In the genomic region with DNA sequence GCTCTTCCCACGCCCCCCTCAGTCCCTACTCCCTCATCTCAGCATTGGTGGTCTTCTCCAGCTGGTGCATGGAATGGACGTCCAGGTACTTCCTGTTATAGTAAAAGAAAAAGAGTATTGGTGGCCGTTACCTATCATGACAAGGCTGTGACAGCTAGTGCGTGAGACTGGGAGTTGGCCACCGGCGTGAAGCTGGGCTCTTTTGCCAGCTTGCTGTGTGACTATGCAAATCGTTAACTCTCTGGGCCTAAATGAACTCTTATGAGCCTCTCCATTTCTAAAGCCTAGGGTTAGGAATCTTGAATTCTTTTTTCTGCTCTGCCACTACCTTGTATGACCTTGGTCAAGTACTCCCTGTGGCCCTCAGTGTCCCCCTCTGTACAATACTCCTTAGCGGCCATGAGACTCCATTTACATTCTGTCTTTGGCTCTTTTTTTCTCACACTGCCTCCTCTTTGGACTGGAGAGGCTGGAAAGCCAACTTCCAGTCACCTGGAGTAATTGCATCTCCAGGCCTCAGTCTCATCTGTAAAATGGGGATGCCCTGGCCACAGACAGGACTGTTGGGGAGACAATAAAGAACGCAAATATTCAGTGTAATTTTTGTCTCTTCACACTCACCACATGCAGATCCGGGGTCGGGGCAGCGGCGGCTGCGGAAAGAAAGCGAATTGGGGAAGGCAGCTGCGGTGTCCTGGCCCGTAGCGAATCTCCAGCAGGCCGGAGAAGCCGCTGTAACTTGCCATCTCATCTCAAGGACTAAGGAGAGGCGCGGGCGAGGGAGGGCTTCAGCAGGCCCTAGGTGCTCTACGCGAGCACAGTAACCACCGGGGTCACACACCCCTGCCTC, we compare ENCODE assay signal across 8 cellular contexts. TPM values are rescaled to one million over a fixed set of nuclear protein-coding genes. Genes with fewer than 3 reads are reported as not detected.
DNase-seq lines count a peak whose midpoint lies in the region; ATAC-seq, FAIRE-seq and TF ChIP-seq lines count a peak whose summit lies in the region.

No MANE protein-coding gene starts in this region.

- H3K9me3 ChIP-seq in PC-9 (ENCODE audit: insufficient read depth, low read depth) (no peaks in the 10 kb centered on the region), esophagus muscularis mucosa (no peaks in the 10 kb centered on the region), pancreas (no peaks in the 10 kb centered on the region)

- WGBS in esophagus muscularis mucosa = 29% methylated on average over 26 of the region's 26 CpGs
- WGBS in pancreas, 2 donors = 23 to 24% methylated on average over 26 of the region's 26 CpGs

- intact Hi-C loops in PC-9 (cut with micrococcal nuclease; ENCODE audit: unreplicated experiment) = loop anchor here (10.0 kb wide), 1 partner anchor 206 kb away; a partner anchor contains a TSS
- intact Hi-C loops in esophagus muscularis mucosa (cut with DNase I) = no loop called here
- intact Hi-C loops in pancreas (cut with DNase I) = loop anchor here in 1 of 3 donors (10.0 kb wide), 1 partner anchor 114 kb away; no protein-coding TSS in a partner anchor

- H4K20me1 ChIP-seq in PC-9 (ENCODE audit: insufficient read depth) = peaks cover 11% of the 10 kb centered on the region

- CTCF ChIA-PET in PC-9 (lab: Charles Lee) = no interaction called here

- TF ChIP-seq POLR2A in esophagus muscularis mucosa (IDR thresholded peaks at IDR 0.05; ENCODE audit: low read depth) = no peak

- H2AFZ ChIP-seq in PC-9 = peak overlapping the region; percentile 89

- BruUV-seq in PC-9 (replicated peaks; lab: Mats Ljungman, UMichigan) = no TSS peak

- no peaks in the 10 kb centered on the region for H3K9me2 ChIP-seq in PC-9 (ENCODE audit: insufficient read depth)

- peaks cover 34% of the 10 kb centered on the region for H3K79me2 ChIP-seq in PC-9 (ENCODE audit: low read depth)

- TF ChIP-seq CTCF in GM06990 (IDR thresholded peaks at IDR 0.05; ENCODE audit: insufficient read depth, low read length, poor library complexity, severe bottlenecking) (no peak), PC-9 (conservative IDR thresholded peaks at IDR 0.05) (no peak), esophagus muscularis mucosa (IDR thresholded peaks at IDR 0.05) (no peak), pancreas (IDR thresholded peaks at IDR 0.05) (no peak)

- POLR2A ChIA-PET in PC-9 (lab: Charles Lee; ENCODE audit: unreplicated experiment) = no interaction called here

- peaks cover 24% of the 10 kb centered on the region for H3K4me1 ChIP-seq in PC-9 (replicated peaks; ENCODE audit: insufficient read depth)
- H3K4me1 ChIP-seq in esophagus muscularis mucosa = peaks cover 26 to 39% (median 31%) of the 10 kb centered on the region in 4 donors
- peaks cover 7 to 18% (median 13%) of the 10 kb centered on the region in 3 donors for H3K4me1 ChIP-seq in pancreas

- peak overlapping the region; percentile 80 for H3K4me2 ChIP-seq in PC-9

- H3K27ac ChIP-seq in PC-9 = no peak overlapping the region
- H3K27ac ChIP-seq in esophagus muscularis mucosa (replicated peaks in 1 of 4) = peak overlapping the region; percentile 88 to 96 (median 94)
- peak overlapping the region in 1 of 4 donors; percentile 23 for H3K27ac ChIP-seq in pancreas

- peak overlapping the region; percentile 80 for H3K4me3 ChIP-seq in GM06990 (replicated peaks; ENCODE audit: low read depth, low read length)
- H3K4me3 ChIP-seq in PC-9 = peak overlapping the region; percentile 83
- peak overlapping the region; percentile 78 to 90 (median 84) for H3K4me3 ChIP-seq in esophagus muscularis mucosa
- peak overlapping the region; percentile 67 to 91 (median 84) for H3K4me3 ChIP-seq in pancreas

- FAIRE-seq in pancreas (lab: Jason Lieb, UNC) (no peak), RCC 7860 (lab: Jason Lieb, UNC) (no peak)

- ATAC-seq in pancreas (peak in 1 of 4 donors; percentile 6), GM21367 (IDR thresholded peaks at IDR 0.05; ENCODE audit: unreplicated experiment) (no peak)

- no peak for TF ChIP-seq EP300 in esophagus muscularis mucosa (IDR thresholded peaks at IDR 0.05)

- peaks cover 34% of the 10 kb centered on the region for H3K36me3 ChIP-seq in GM06990 (ENCODE audit: control insufficient read depth, insufficient read depth, low read length)
- H3K36me3 ChIP-seq in PC-9 (ENCODE audit: low read depth) = peaks cover 26% of the 10 kb centered on the region
- peaks cover 22 to 59% (median 52%) of the 10 kb centered on the region in 4 donors for H3K36me3 ChIP-seq in esophagus muscularis mucosa
- H3K36me3 ChIP-seq in pancreas = peaks cover 9 to 23% (median 20%) of the 10 kb centered on the region in 3 donors

- no peak for DNase-seq in GM06990 (ENCODE audit: extremely low read depth, insufficient read length)
- peak in 1 of 2 experiments; percentile 50 for DNase-seq in PC-9
- DNase-seq in esophagus muscularis mucosa (ENCODE audit: extremely low spot score) = no peak
- peak in 3 of 6 donors; percentile 17 to 39 (median 34) for DNase-seq in pancreas
- DNase-seq in NCI-H1092 (lab: John Stamatoyannopoulos, UW) = no peak
- DNase-seq in RCC 7860 (ENCODE audit: low spot score) = no peak
- DNase-seq in NCI-H510A (lab: John Stamatoyannopoulos, UW) = no peak

- H3F3A ChIP-seq in PC-9 (ENCODE audit: insufficient read depth, low read depth) = peaks cover 30% of the 10 kb centered on the region; the same call in 1 of the 2 replicates

- H3K27me3 ChIP-seq in GM06990 (replicated peaks; ENCODE audit: control insufficient read depth, insufficient read depth, low read length) (no peaks in the 10 kb centered on the region), PC-9 (ENCODE audit: insufficient read depth, low read depth) (no peaks in the 10 kb centered on the region), esophagus muscularis mucosa (no peaks in the 10 kb centered on the region), pancreas (no peaks in the 10 kb centered on the region)

RNA-seq across cellular contexts. Expression of a gene that starts 1.1 kb away (rescaled TPM):
- total RNA-seq in PC-9 (2021) = 17.9 and 19.9 TPM in 2 replicates
- 1 to 10 TPM in 2 of 4 donors, under 1 TPM in 2; 0.42 to 2.9 (median 1.4) TPM for total RNA-seq in esophagus muscularis mucosa
- 1 to 10 TPM; 1.7 to 5.7 (median 3.0) TPM for total RNA-seq in pancreas
- polyA plus RNA-seq in pancreas = 10 to 100 TPM; 21.4 to 32.1 TPM

RNA-seq across cellular contexts. Expression of a gene that starts 1.3 kb away (rescaled TPM):
- 149 and 178 TPM in 2 replicates for total RNA-seq in PC-9 (2021)
- total RNA-seq in esophagus muscularis mucosa = 10 to 100 TPM; 61.9 to 86.9 (median 67.0) TPM
- 10 to 100 TPM; 37.7 to 66.6 (median 40.6) TPM for total RNA-seq in pancreas
- 10 to 100 TPM; 65.3 to 68.4 TPM for polyA plus RNA-seq in pancreas

RNA-seq across cellular contexts. Expression of a gene that starts 12.6 kb away (rescaled TPM):
- total RNA-seq in PC-9 (2021) = 66.1 and 67.3 TPM in 2 replicates
- 10 to 100 TPM; 22.4 to 25.8 (median 23.5) TPM for total RNA-seq in esophagus muscularis mucosa
- total RNA-seq in pancreas = 10 to 100 TPM in 3 of 6 donors, 1 to 10 TPM in 3; 7.9 to 15.7 (median 9.5) TPM
- polyA plus RNA-seq in pancreas = 10 to 100 TPM; 42.1 to 42.3 TPM

RNA-seq across cellular contexts. Expression of a gene that starts 26.2 kb away (rescaled TPM):
- total RNA-seq in PC-9 (2021) = 21.7 and 25.6 TPM in 2 replicates
- 10 to 100 TPM; 10.4 to 17.1 (median 15.4) TPM for total RNA-seq in esophagus muscularis mucosa
- total RNA-seq in pancreas = 1 to 10 TPM; 4.5 to 8.6 (median 6.2) TPM
- 1 to 10 TPM; 5.8 to 6.3 TPM for polyA plus RNA-seq in pancreas
